ENCODE assay signal across 14 cellular contexts in the genomic region with DNA sequence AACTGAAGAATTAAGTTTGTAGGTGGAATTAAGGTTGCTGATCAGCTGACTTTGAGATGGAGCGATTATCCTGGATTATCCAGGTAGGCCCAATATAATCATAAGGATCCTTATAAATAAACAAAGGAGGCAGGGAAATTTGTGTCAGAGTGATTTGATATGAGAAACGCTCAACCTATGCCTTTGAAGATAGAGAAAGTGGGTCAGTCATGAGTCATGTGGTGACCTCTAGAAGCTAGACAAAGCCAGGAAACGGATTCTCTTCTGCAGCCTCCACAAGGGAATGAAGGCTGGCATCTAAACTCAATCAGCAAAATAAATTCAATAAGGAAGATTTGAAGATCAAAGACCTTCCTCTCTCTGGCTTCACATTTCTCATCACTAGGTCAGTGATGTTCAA. TPM values are rescaled to one million over a fixed set of nuclear protein-coding genes. Genes with fewer than 3 reads are reported as not detected.
DNase-seq lines count a peak whose midpoint lies in the region; ATAC-seq, FAIRE-seq and TF ChIP-seq lines count a peak whose summit lies in the region.
"Had no signal": no experiment of that assay in that cellular context is flagged by ENCODE, and none has a peak within 500 bp of the region (broad histone marks: within the 10 kb centered on the region; RNA-seq: fewer than 3 reads in every experiment).

No MANE protein-coding gene starts in this region.

- H3K36me3 ChIP-seq in adrenal gland (replicated peaks in 1 of 2) (no peaks in the 10 kb centered on the region), hepatocyte (replicated peaks; ENCODE audit: insufficient read depth, low read depth) (no peaks in the 10 kb centered on the region), H7 (replicated peaks; ENCODE audit: control insufficient read depth, insufficient read depth, low read length) (no peaks in the 10 kb centered on the region)
- H3K36me3 ChIP-seq: esophagus squamous epithelium had no signal

- H3K4me1 ChIP-seq in A549 (peaks cover 35% of the 10 kb centered on the region), adrenal gland (replicated peaks in 1 of 2) (peaks cover 0 to 9% of the 10 kb centered on the region in 2 donors), hepatocyte (ENCODE audit: insufficient read depth) (peaks cover 14% of the 10 kb centered on the region)
- H3K4me1 ChIP-seq: esophagus squamous epithelium had no signal

- peak; percentile 81 to 82 for ATAC-seq in A549
- ATAC-seq: activated CD8-positive, alpha-beta T cell treated with anti-CD3 and anti-CD28 coated beads for 36 hours; left ventricle myocardium superior; natural killer cell had no signal

- H3K27ac ChIP-seq in A549 = peak overlapping the region; percentile 74 to 86
- peak overlapping the region; percentile 35 to 85 (median 68) for H3K27ac ChIP-seq in adrenal gland
- peak overlapping the region; percentile 87 for H3K27ac ChIP-seq in hepatocyte
- H3K27ac ChIP-seq: esophagus squamous epithelium had no signal

- no peaks in the 10 kb centered on the region for H3K9me2 ChIP-seq in hepatocyte (replicated peaks; ENCODE audit: insufficient read depth)

- H2AFZ ChIP-seq in hepatocyte = no peak overlapping the region

- intact Hi-C loops in adrenal gland (cut with DNase I) = no loop called here

- TF ChIP-seq CTCF in A549 (IDR thresholded peaks at IDR 0.05) (no peak), adrenal gland (IDR thresholded peaks at IDR 0.05) (no peak), hepatocyte (IDR thresholded peaks at IDR 0.05; ENCODE audit: poor library complexity) (no peak), GM13976 (IDR thresholded peaks at IDR 0.05; ENCODE audit: borderline replicate concordance, control extremely low read depth, extremely low read depth, insufficient read depth, missing control alignments) (no peak)

- FAIRE-seq in A549 (lab: Jason Lieb, UNC) = peak; percentile 51

- H3K4me2 ChIP-seq in A549 = peak overlapping the region; percentile 71
- peak overlapping the region; percentile 23 for H3K4me2 ChIP-seq in hepatocyte

- CTCF ChIA-PET in A549 (lab: Yijun Ruan, JAX) = interaction anchor here (0.6 to 1.3 kb wide), 4 partner anchors 16 to 54 kb away, joined by 3 read pairs; no protein-coding TSS in a partner anchor

- no peaks in the 10 kb centered on the region for H3K27me3 ChIP-seq in adrenal gland
- no peaks in the 10 kb centered on the region for H3K27me3 ChIP-seq in hepatocyte
- no peaks in the 10 kb centered on the region for H3K27me3 ChIP-seq in H7 (ENCODE audit: control insufficient read depth, insufficient read depth, low read length)
- H3K27me3 ChIP-seq: esophagus squamous epithelium had no signal

- in situ Hi-C loops in GM13976 (cut with MboI; ENCODE audit: low sequenced_read_pairs, unreplicated experiment) = no loop called here

- TF ChIP-seq POLR2A in A549 (IDR thresholded peaks at IDR 0.05; ENCODE audit: low read length) (no peak), adrenal gland (IDR thresholded peaks at IDR 0.05) (no peak)

- TF ChIP-seq RAD21 in A549 (conservative IDR thresholded peaks at IDR 0.05 in 1 of 2, IDR thresholded peaks at IDR 0.05 in 1 of 2) = no peak

- H3K9me3 ChIP-seq in A549 = no peaks in the 10 kb centered on the region
- no peaks in the 10 kb centered on the region for H3K9me3 ChIP-seq in adrenal gland (replicated peaks in 1 of 3)
- no peaks in the 10 kb centered on the region for H3K9me3 ChIP-seq in hepatocyte (ENCODE audit: low read depth)
- H3K9me3 ChIP-seq: esophagus squamous epithelium had no signal

- no peaks in the 10 kb centered on the region for H3K79me2 ChIP-seq in hepatocyte

- POLR2A ChIA-PET in A549 (lab: Yijun Ruan, JAX) = no interaction called here

- DNase-seq in A549 (ENCODE audit: low read depth in 1 of 2, low spot score in 1 of 2) (peak; percentile 59 to 67), HS-5 (ENCODE audit: low read depth) (peak; percentile 42), adrenal gland (peak in 4 of 7 donors; percentile 30 to 39 (median 32)), hepatocyte (ENCODE audit: low spot score) (peak; percentile 39), superior temporal gyrus (ENCODE audit: extremely low spot score) (no peak), H7 (no peak), GM13976 (ENCODE audit: low spot score) (no peak), GM19240 (ENCODE audit: insufficient read length, low spot score) (no peak)
- DNase-seq: activated CD8-positive, alpha-beta T cell treated with anti-CD3 and anti-CD28 coated beads for 36 hours; amniotic stem cell; esophagus squamous epithelium; left ventricle myocardium superior; natural killer cell; substantia nigra had no signal

- no peak for TF ChIP-seq EP300 in A549 (IDR thresholded peaks at IDR 0.05)

- H3K4me3 ChIP-seq in A549 = no peak overlapping the region; the same call in 2 of the 3 replicates
- H3K4me3 ChIP-seq in adrenal gland = no peak overlapping the region
- H3K4me3 ChIP-seq in hepatocyte = no peak overlapping the region
- H3K4me3 ChIP-seq in H7 (ENCODE audit: insufficient read depth, low read depth, low read length) = no peak overlapping the region
- H3K4me3 ChIP-seq: esophagus squamous epithelium had no signal

- 11% methylated on average over 3 of the region's 3 CpGs for WGBS in A549 (ENCODE audit: missing lambda C conversion rate)
- 38 to 43% (median 43%) methylated on average over 3 of the region's 3 CpGs for WGBS in adrenal gland, 4 donors
- WGBS in hepatocyte (ENCODE audit: low lambda C conversion rate, missing lambda C conversion rate) = 33% methylated on average over 3 of the region's 3 CpGs

- H4K20me1 ChIP-seq in hepatocyte (ENCODE audit: insufficient read depth, poor library complexity, severe bottlenecking) = no peaks in the 10 kb centered on the region

TF ChIP-seq in A549, 52 proteins besides CTCF, POLR2A, EP300 and RAD21:
- TF ChIP-seq, protein P1, sequence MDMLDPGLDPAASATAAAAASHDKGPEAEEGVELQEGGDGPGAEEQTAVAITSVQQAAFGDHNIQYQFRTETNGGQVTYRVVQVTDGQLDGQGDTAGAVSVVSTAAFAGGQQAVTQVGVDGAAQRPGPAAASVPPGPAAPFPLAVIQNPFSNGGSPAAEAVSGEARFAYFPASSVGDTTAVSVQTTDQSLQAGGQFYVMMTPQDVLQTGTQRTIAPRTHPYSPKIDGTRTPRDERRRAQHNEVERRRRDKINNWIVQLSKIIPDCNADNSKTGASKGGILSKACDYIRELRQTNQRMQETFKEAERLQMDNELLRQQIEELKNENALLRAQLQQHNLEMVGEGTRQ (IDR thresholded peaks at IDR 0.05) = no peak
- TF ChIP-seq FOSL2 (IDR thresholded peaks at IDR 0.05) (0 out of 2 replicates have a peak, but pooled peaks have one; percentile 31), FOSL2 (CRISPR knock-in tag; IDR thresholded peaks at IDR 0.05) (peak; percentile 53; the same call in 1 of the 2 replicates)

RNA-seq across cellular contexts. Expression of a gene that starts 34.2 kb away (rescaled TPM):
- 19.9 and 30.6 TPM in 2 replicates for polyA plus RNA-seq in A549 (2011; rRNA removed)
- polyA plus RNA-seq in A549 (2012; cell fraction: cytosol; rRNA removed) = 3.2 and 3.4 TPM in 2 replicates
- 1.2 and 1.6 TPM in 2 replicates for polyA plus RNA-seq in A549 (2012; cell fraction: nucleus; rRNA removed)
- 15.6 to 17.9 TPM (median 17.8 TPM) in 3 replicates for polyA plus RNA-seq in A549 (2017; fragmentation: RNase III; extraction: RNeasy Plus Mini Kit Qiagen cat#74134 plus additional on column Dnase treatment)
- polyA minus RNA-seq in A549 (2011; rRNA and poly(A)+ RNA removed) = 7.6 and 8.9 TPM in 2 replicates
- 100 to 1,000 TPM in 1 of 8 donors, 10 to 100 TPM in 7; 16.6 to 104 (median 26.2) TPM for total RNA-seq in adrenal gland
- 10 to 100 TPM in 2 of 3 donors, 1 to 10 TPM in 1; 7.0 to 38.3 (median 12.9) TPM for polyA plus RNA-seq in adrenal gland
- 36.6 and 53.0 TPM in 2 replicates for total RNA-seq in hepatocyte
- 31.3 and 32.3 TPM in 2 replicates for polyA plus RNA-seq in hepatocyte
- 67.4 and 76.7 TPM in 2 replicates for total RNA-seq in H7 (2014; rRNA removed; shearing (Covaris generic))

RNA-seq across cellular contexts. Expression of a gene that starts 41.5 kb away (rescaled TPM):
- polyA plus RNA-seq in A549 (2011; rRNA removed) (not detected in 2 replicates), A549 (2017; fragmentation: RNase III; extraction: RNeasy Plus Mini Kit Qiagen cat#74134 plus additional on column Dnase treatment) (0.14 to 0.26 TPM (median 0.26 TPM) in 3 replicates), adrenal gland (10 to 100 TPM; 14.5 to 27.4 (median 23.6) TPM), hepatocyte (2.6 and 3.4 TPM in 2 replicates)
- 0.04 and 0.07 TPM in 2 replicates for polyA plus RNA-seq in A549 (2012; cell fraction: cytosol; rRNA removed)
- polyA plus RNA-seq in A549 (2012; cell fraction: nucleus; rRNA removed) = 0.07 TPM in 1 of 2 replicates, not detected in the other
- not detected in 2 replicates for polyA minus RNA-seq in A549 (2011; rRNA and poly(A)+ RNA removed)
- total RNA-seq in adrenal gland (10 to 100 TPM in 5 of 8 donors, 1 to 10 TPM in 3; 6.9 to 22.0 (median 11.9) TPM), hepatocyte (3.2 and 4.4 TPM in 2 replicates)
- 2.3 and 3.0 TPM in 2 replicates for total RNA-seq in H7 (2014; rRNA removed; shearing (Covaris generic))

Comparison
In these comparisons a context has a peak if more than half of its experiments do, and no peak if none do; other contexts are left out.
1. DNase-seq: peak in A549 (2 of 2), HS-5 (single experiment), adrenal gland (4 of 7) and hepatocyte (single experiment); none in superior temporal gyrus (single experiment), H7 (single experiment), GM13976 (single experiment) and GM19240 (single experiment).
2. Peak in every context shown above with its lines, with median percentiles within 50 percentile points of each other: H3K27ac ChIP-seq.